In genomic region chr20:62762801-62763368, GRCh38 we compare ENCODE assay signal across 23 cellular contexts. TPM values are rescaled to one million over a fixed set of nuclear protein-coding genes. Genes with fewer than 3 reads are reported as not detected.
DNase-seq lines count a peak whose midpoint lies in the region; ATAC-seq, FAIRE-seq and TF ChIP-seq lines count a peak whose summit lies in the region.
"Had no signal": no experiment of that assay in that cellular context is flagged by ENCODE, and none has a peak within 500 bp of the region (broad histone marks: within the 10 kb centered on the region; RNA-seq: fewer than 3 reads in every experiment).

No MANE protein-coding gene starts in this region.

- H3K9me2 ChIP-seq in HCT116 (ENCODE audit: insufficient read depth), result no peaks in the 10 kb centered on the region

- peak; percentile 23 for ATAC-seq in HCT116
- ATAC-seq in GM19351 (IDR thresholded peaks at IDR 0.05; ENCODE audit: unreplicated experiment), result no peak
- no peak for ATAC-seq in HG03196 (IDR thresholded peaks at IDR 0.05; ENCODE audit: unreplicated experiment)
- ATAC-seq: HepG2 had no signal

- H3K4me1 ChIP-seq in HCT116 (ENCODE audit: control insufficient read depth in 1 of 2, insufficient read depth in 2 of 2, low read length in 2 of 2) (peaks cover 10 to 42% of the 10 kb centered on the region in 2 experiments; a peak in 3 of 4 replicates), kidney (ENCODE audit: control insufficient read depth in 1 of 2, insufficient read depth in 1 of 2, low read depth in 1 of 2, low read length in 2 of 2) (peaks cover 0 to 5% of the 10 kb centered on the region in 2 donors)
- H3K4me1 ChIP-seq: SJSA1 had no signal

- TF ChIP-seq RAD21 in HCT116 (IDR thresholded peaks at IDR 0.05; ENCODE audit: low read depth), result no peak

- TF ChIP-seq CTCF in HCT116 (IDR thresholded peaks at IDR 0.05 in 2 of 3, conservative IDR thresholded peaks at IDR 0.05 in 1 of 3; ENCODE audit: borderline replicate concordance in 1 of 3, insufficient read depth in 1 of 3, low read depth in 2 of 3, low read length in 2 of 3), result no peak
- TF ChIP-seq CTCF in RWPE1 (conservative IDR thresholded peaks at IDR 0.05; ENCODE audit: low read depth), result no peak
- TF ChIP-seq CTCF in kidney (IDR thresholded peaks at IDR 0.05; ENCODE audit: borderline replicate concordance, extremely low read depth, insufficient read depth), result no peak

- no peak overlapping the region for H2AFZ ChIP-seq in HCT116 (ENCODE audit: low read depth, low read length, poor library complexity, severe bottlenecking)

- POLR2A ChIA-PET in HCT116 (lab: Charles Lee) (interaction anchor here (0.5 to 1.2 kb wide), 2 partner anchors 18 to 32 kb away, joined by 3 read pairs; no protein-coding TSS in a partner anchor), RWPE1 (lab: Yijun Ruan, JAX; ENCODE audit: low non-redundant PET) (no interaction called here)

- H3K4me2 ChIP-seq in HCT116 (ENCODE audit: low read length), result no peak overlapping the region

- H3K36me3 ChIP-seq in HCT116 (ENCODE audit: control insufficient read depth in 1 of 2, insufficient read depth in 2 of 2, low read length in 2 of 2) (peaks cover 6 to 24% of the 10 kb centered on the region in 2 experiments; a peak in 3 of 4 replicates), kidney (ENCODE audit: control insufficient read depth in 1 of 2, insufficient read depth in 2 of 2, low read length in 2 of 2) (no peaks in the 10 kb centered on the region)
- H3K36me3 ChIP-seq: BE2C, SJSA1 had no signal

- H3K9me3 ChIP-seq in HCT116 (ENCODE audit: control insufficient read depth in 1 of 2, insufficient read depth in 1 of 2, low read depth in 1 of 2, low read length in 2 of 2), result no peaks in the 10 kb centered on the region
- no peaks in the 10 kb centered on the region for H3K9me3 ChIP-seq in kidney (ENCODE audit: control insufficient read depth in 1 of 2, low read length in 2 of 2)
- H3K9me3 ChIP-seq: BE2C, SJSA1 had no signal

- H3K79me2 ChIP-seq in HCT116 (ENCODE audit: insufficient read depth, low read length), result no peaks in the 10 kb centered on the region; the same call in 1 of the 2 replicates

- H3K4me3 ChIP-seq in HCT116 (replicated peaks in 1 of 2; ENCODE audit: low read depth in 1 of 2, low read length in 2 of 2) (no peak overlapping the region), kidney (ENCODE audit: low read length in 2 of 2) (no peak overlapping the region)
- H3K4me3 ChIP-seq: SJSA1 had no signal

- H3K9ac ChIP-seq in HCT116 (ENCODE audit: low read length) (no peak overlapping the region), kidney (ENCODE audit: low read length in 2 of 2) (no peak overlapping the region)

- TF ChIP-seq POLR2A in HCT116 (IDR thresholded peaks at IDR 0.05; ENCODE audit: borderline replicate concordance, extremely low read depth, insufficient read depth, insufficient read length) (no peak), GM12891 (IDR thresholded peaks at IDR 0.05; ENCODE audit: low read depth, low read length) (no peak)

- BruUV-seq in HCT116 (replicated peaks; lab: Mats Ljungman, UMichigan), result no TSS peak

- H3K27ac ChIP-seq in HCT116 (ENCODE audit: low read depth, low read length) (no peak overlapping the region; the same call in 1 of the 2 replicates), RWPE1 (peak overlapping the region; percentile 65), kidney (ENCODE audit: low read depth in 2 of 2, low read length in 2 of 2) (no peak overlapping the region)
- H3K27ac ChIP-seq: SJSA1 had no signal

- no peaks in the 10 kb centered on the region for H3K27me3 ChIP-seq in HCT116 (ENCODE audit: insufficient read depth, low read length)
- H3K27me3 ChIP-seq: BE2C had no signal

- intact Hi-C loops in HCT116 (cut with micrococcal nuclease) (no loop called here), kidney (cut with DNase I) (no loop called here), posterior vena cava (cut with DNase I) (no loop called here)

- RAD21 ChIA-PET in HCT116 (lab: Charles Lee; ENCODE audit: low non-redundant PET in 1 of 2, low total read pairs in 2 of 2, uncharacterized antibody in 2 of 2, unreplicated experiment in 2 of 2), result no interaction called here

- DNase-seq in HCT116 (ENCODE audit: low read depth, low spot score) (no peak), RWPE1 (ENCODE audit: low spot score) (no peak), kidney (peak; percentile 61), posterior vena cava (ENCODE audit: low spot score) (peak; percentile 74), GM12891 (ENCODE audit: insufficient read length, low spot score) (no peak)
- DNase-seq: BE2C; EL; GF-D8; KBM-7; NCI-H1092 treated with DMSO at 0.1 percent for 48 hours; NCI-H1436 treated with DMSO at 0.1 percent for 48 hours; NCI-H1930; NCI-H2171; NCI-H345; NCI-H524; NCI-H774; NK-92 treated with Interleukin-12 subunit alpha and Interleukin-12 subunit beta, amount 100 ng/mL, for 24 hours had no signal

- FAIRE-seq in kidney (lab: Jason Lieb, UNC) (no peak), GM12891 (lab: Jason Lieb, UNC) (no peak)
- FAIRE-seq: D721Med, HepG2 had no signal

- H4K20me1 ChIP-seq in HCT116 (ENCODE audit: insufficient read depth), result no peaks in the 10 kb centered on the region

- CTCF ChIA-PET in HCT116 (lab: Charles Lee) (interaction anchor here (1.4 to 2.6 kb wide), 2 partner anchors 29 to 33 kb away, joined by 4 to 13 read pairs; partner anchors contain the start of gene MRGBP), RWPE1 (lab: Yijun Ruan, JAX) (interaction anchor here (0.6 to 1.2 kb wide), 4 partner anchors 11 to 296 kb away, joined by 3 to 6 read pairs (median 3); no protein-coding TSS in a partner anchor)

TF ChIP-seq in HCT116, 20 proteins besides CTCF, POLR2A, EP300 and RAD21 (continues in another document):
- TF ChIP-seq SIN3A (IDR thresholded peaks at IDR 0.05; ENCODE audit: low read depth) (0 out of 2 replicates have a peak, but pooled peaks have one; percentile 21), MAX (IDR thresholded peaks at IDR 0.05) (no peak)

TF ChIP-seq in GM12891, 5 proteins besides CTCF, POLR2A, EP300 and RAD21:
- no peak for TF ChIP-seq POLR2AphosphoS5 (IDR thresholded peaks at IDR 0.05; ENCODE audit: low read depth, low read length)
- TF ChIP-seq PAX5 (IDR thresholded peaks at IDR 0.05; ENCODE audit: insufficient read depth, low read length, severe bottlenecking), result no peak
- TF ChIP-seq TAF1 (IDR thresholded peaks at IDR 0.05; ENCODE audit: low read depth, low read length), result no peak
- TF ChIP-seq SPI1 (IDR thresholded peaks at IDR 0.05; ENCODE audit: low read depth, low read length), result no peak
- TF ChIP-seq POU2F2 (IDR thresholded peaks at IDR 0.05; ENCODE audit: low read depth, low read length), result no peak
TF ChIP-seq in GM12891: peak in this region for 0.

RNA-seq across cellular contexts. Expression of gene MRGBP, which starts 33.4 kb away (rescaled TPM):
- 33.8 TPM for total RNA-seq in HCT116 (2021; ENCODE audit: unreplicated experiment)
- polyA plus RNA-seq in HCT116 (2012), result 28.7 and 30.0 TPM in 2 replicates
- 7.6 TPM for total RNA-seq in kidney
- polyA plus RNA-seq in kidney (ENCODE audit: insufficient read depth, low read depth, low replicate concordance), result 9.0 TPM
- total RNA-seq in posterior vena cava, result 1 to 10 TPM; 5.0 to 8.0 TPM
- 8.8 TPM for polyA plus RNA-seq in GM12891 (2012; ENCODE audit: low read depth, missing spikeins)

RNA-seq across cellular contexts. Expression of gene OGFR, which starts 41.8 kb away (rescaled TPM):
- 73.6 TPM for total RNA-seq in HCT116 (2021; ENCODE audit: unreplicated experiment)
- 59.4 and 59.5 TPM in 2 replicates for polyA plus RNA-seq in HCT116 (2012)
- 46.8 TPM for total RNA-seq in kidney
- polyA plus RNA-seq in kidney (ENCODE audit: insufficient read depth, low read depth, low replicate concordance), result 33.7 TPM
- total RNA-seq in posterior vena cava, result 10 to 100 TPM; 27.7 to 29.4 TPM
- polyA plus RNA-seq in GM12891 (2012; ENCODE audit: low read depth, missing spikeins), result 25.8 TPM

RNA-seq across cellular contexts. Expression of gene COL9A3, which starts 54.0 kb away (rescaled TPM):
- total RNA-seq in HCT116 (2021; ENCODE audit: unreplicated experiment) (29.7 TPM), kidney (4.3 TPM), posterior vena cava (1 to 10 TPM; 1.0 to 1.9 TPM)
- polyA plus RNA-seq in HCT116 (2012), result 15.9 and 20.7 TPM in 2 replicates
- 2.3 TPM for polyA plus RNA-seq in kidney (ENCODE audit: insufficient read depth, low read depth, low replicate concordance)
- 1.6 TPM for polyA plus RNA-seq in GM12891 (2012; ENCODE audit: low read depth, missing spikeins)
- total RNA-seq: H4, SJSA1 had no signal

RNA-seq across cellular contexts. Expression of gene NTSR1, which starts 54.2 kb away (rescaled TPM):
- total RNA-seq in HCT116 (2021; ENCODE audit: unreplicated experiment), result 187 TPM
- polyA plus RNA-seq in HCT116 (2012), result 139 and 172 TPM in 2 replicates
- 0.09 TPM for total RNA-seq in kidney
- polyA plus RNA-seq in kidney (ENCODE audit: insufficient read depth, low read depth, low replicate concordance), result not detected
- total RNA-seq in posterior vena cava, result under 1 TPM in 1 of 2 donors, not detected in 1; 0.14 TPM
- polyA plus RNA-seq in GM12891 (2012; ENCODE audit: low read depth, missing spikeins), result not detected
- total RNA-seq: H4, SJSA1 had no signal

Comparison
In these comparisons a context has a peak if more than half of its experiments do, and no peak if none do; other contexts are left out.
1. DNase-seq: peak in kidney (single experiment) and posterior vena cava (single experiment); none in HCT116 (single experiment), RWPE1 (single experiment) and GM12891 (single experiment).